11 cellular contexts compared by ENCODE assay signal in genomic region chr1:89126602-89127001, GRCh38. TPM values are rescaled to one million over a fixed set of nuclear protein-coding genes. Genes with fewer than 3 reads are reported as not detected.
DNase-seq lines count a peak whose midpoint lies in the region; ATAC-seq and TF ChIP-seq lines count a peak whose summit lies in the region.
"Had no signal": no experiment of that assay in that cellular context is flagged by ENCODE, and none has a peak within 500 bp of the region (broad histone marks: within the 10 kb centered on the region; RNA-seq: fewer than 3 reads in every experiment).

No MANE protein-coding gene starts in this region.

- H3K9me3 ChIP-seq in esophagus (ENCODE audit: control insufficient read depth in 2 of 2, insufficient read depth in 1 of 2, low read depth in 1 of 2, low read length in 1 of 2) (no peaks in the 10 kb centered on the region), skeletal muscle satellite cell (replicated peaks; ENCODE audit: low read length) (no peaks in the 10 kb centered on the region), MM.1S (replicated peaks; ENCODE audit: insufficient read depth, low read length) (no peaks in the 10 kb centered on the region), SJCRH30 (replicated peaks) (no peaks in the 10 kb centered on the region)

- peak overlapping the region; percentile 87 for H3K4me3 Mint-ChIP-seq in activated B cell treated with CpG ODN at 0.5 μM for 24 hours
- H3K4me3 Mint-ChIP-seq: endodermal cell had no signal

- H3K9ac ChIP-seq in skeletal muscle satellite cell (ENCODE audit: low read depth, low read length) (no peak overlapping the region), MM.1S (ENCODE audit: low read length) (no peak overlapping the region)

- H2AFZ ChIP-seq in MM.1S (ENCODE audit: low read length): no peak overlapping the region

- CTCF ChIA-PET in activated B cell treated with CpG ODN at 0.5 μM for 24 hours (lab: Charles Lee): interaction anchor here (0.7 to 2.7 kb wide), 3 partner anchors 41 to 232 kb away, joined by 3 to 6 read pairs (median 3); no protein-coding TSS in a partner anchor

- POLR2A ChIA-PET in activated B cell treated with CpG ODN at 0.5 μM for 24 hours (lab: Charles Lee): interaction anchor here (1.0 to 1.9 kb wide), 4 partner anchors 10 to 75 kb away, joined by 3 to 6 read pairs (median 4); no protein-coding TSS in a partner anchor

- peaks cover 2% of the 10 kb centered on the region for H3K9me3 Mint-ChIP-seq in activated B cell treated with CpG ODN at 0.5 μM for 24 hours

- H3K27ac Mint-ChIP-seq in activated B cell treated with CpG ODN at 0.5 μM for 24 hours: peak overlapping the region; percentile 92

- H3F3A ChIP-seq in MM.1S (ENCODE audit: insufficient read depth, low read length): no peaks in the 10 kb centered on the region

- H3K27me3 ChIP-seq in esophagus (ENCODE audit: control insufficient read depth in 1 of 2, insufficient read depth in 2 of 2, low read length in 2 of 2) (no peaks in the 10 kb centered on the region), skeletal muscle satellite cell (ENCODE audit: control insufficient read depth, insufficient read depth, low read length) (no peaks in the 10 kb centered on the region), MM.1S (replicated peaks; ENCODE audit: insufficient read depth, low read length) (no peaks in the 10 kb centered on the region), SJCRH30 (no peaks in the 10 kb centered on the region; the same call in 1 of the 2 replicates)

- 55 to 60% methylated on average over 5 of the region's 5 CpGs for WGBS in esophagus, 2 donors

- no peaks in the 10 kb centered on the region for H4K20me1 ChIP-seq in MM.1S (ENCODE audit: insufficient read depth, low read length)

- DNase-seq in activated B cell treated with CpG ODN at 0.5 μM for 24 hours (no peak), GM19238 (ENCODE audit: insufficient read length, low spot score) (no peak), MM.1S (no peak), SJCRH30 (no peak), mucosa of gallbladder (ENCODE audit: low spot score) (no peak)
- DNase-seq: endodermal cell, NCI-H510A treated with DMSO at 0.1 percent for 48 hours had no signal

- peaks cover 64% of the 10 kb centered on the region for H3K4me1 Mint-ChIP-seq in activated B cell treated with CpG ODN at 0.5 μM for 24 hours
- H3K4me1 Mint-ChIP-seq: endodermal cell had no signal

- H3K36me3 ChIP-seq in esophagus (ENCODE audit: control insufficient read depth in 2 of 2, insufficient read depth in 2 of 2, low read length in 1 of 2) (peaks cover 0 to under 1% of the 10 kb centered on the region in 2 donors), skeletal muscle satellite cell (ENCODE audit: insufficient read depth, low read length) (no peaks in the 10 kb centered on the region), MM.1S (replicated peaks; ENCODE audit: insufficient read depth, low read length) (no peaks in the 10 kb centered on the region), SJCRH30 (no peaks in the 10 kb centered on the region)

- no peaks in the 10 kb centered on the region for H3K9me2 ChIP-seq in MM.1S (replicated peaks; ENCODE audit: insufficient read depth, low read length)

- peaks cover 3% of the 10 kb centered on the region for H3K36me3 Mint-ChIP-seq in activated B cell treated with CpG ODN at 0.5 μM for 24 hours (ENCODE audit: low read depth)

- no peaks in the 10 kb centered on the region for H3K27me3 Mint-ChIP-seq in activated B cell treated with CpG ODN at 0.5 μM for 24 hours

- peak overlapping the region; percentile 59; the same call in 1 of the 2 replicates for H3K4me3 ChIP-seq in GM08714 (ENCODE audit: low read length)
- no peak overlapping the region for H3K4me3 ChIP-seq in esophagus (ENCODE audit: low read depth in 1 of 2, low read length in 2 of 2)
- H3K4me3 ChIP-seq in skeletal muscle satellite cell (ENCODE audit: low read length): no peak overlapping the region
- no peak overlapping the region for H3K4me3 ChIP-seq in MM.1S (ENCODE audit: low read length)
- no peak overlapping the region for H3K4me3 ChIP-seq in SJCRH30

- H3K4me2 ChIP-seq in skeletal muscle satellite cell (ENCODE audit: low read length) (peak overlapping the region; percentile 78), MM.1S (ENCODE audit: low read depth, low read length) (no peak overlapping the region)

- peaks cover 0 to 5% of the 10 kb centered on the region in 2 donors for H3K4me1 ChIP-seq in esophagus (ENCODE audit: control insufficient read depth in 2 of 2, insufficient read depth in 2 of 2, low read length in 1 of 2)
- peaks cover 14% of the 10 kb centered on the region for H3K4me1 ChIP-seq in skeletal muscle satellite cell (ENCODE audit: control insufficient read depth, insufficient read depth, low read length)
- peaks cover 10% of the 10 kb centered on the region for H3K4me1 ChIP-seq in MM.1S (ENCODE audit: low read length)
- no peaks in the 10 kb centered on the region; the same call in 1 of the 2 replicates for H3K4me1 ChIP-seq in SJCRH30

- ATAC-seq in activated B cell treated with CpG ODN at 0.5 μM for 24 hours (ENCODE audit: low read depth): no peak

- no peaks in the 10 kb centered on the region for H3K79me2 ChIP-seq in MM.1S (ENCODE audit: low read length)

- peak overlapping the region; percentile 71 to 79 for H3K27ac ChIP-seq in esophagus (ENCODE audit: low read depth in 2 of 2, low read length in 1 of 2)
- H3K27ac ChIP-seq in MM.1S (ENCODE audit: low read length): no peak overlapping the region
- H3K27ac ChIP-seq in SJCRH30: no peak overlapping the region

- intact Hi-C loops in activated B cell treated with CpG ODN at 0.5 μM for 24 hours (cut with micrococcal nuclease): loop anchor here (2.0 kb wide), 1 partner anchor 72 kb away; the partner anchor contains the start of gene GBP4

- TF ChIP-seq CTCF in activated B cell treated with CpG ODN at 0.5 μM for 24 hours (IDR thresholded peaks at IDR 0.05) (no peak), MM.1S (IDR thresholded peaks at IDR 0.05; ENCODE audit: low read length) (no peak)

RNA-seq across cellular contexts. Expression of gene GBP2, which starts 0.7 kb away (rescaled TPM):
- total RNA-seq in activated B cell treated with CpG ODN at 0.5 μM for 24 hours: 24.4 and 26.7 TPM in 2 replicates
- polyA plus RNA-seq in esophagus: 10 to 100 TPM; 43.8 to 88.1 TPM
- 2.3 and 3.9 TPM in 2 replicates for total RNA-seq in skeletal muscle satellite cell (2012; rRNA removed)
- 0.47 and 0.51 TPM in 2 replicates for total RNA-seq in SJCRH30 (2014; rRNA removed; shearing (Covaris generic))
- total RNA-seq in mucosa of gallbladder: 67.8 TPM
- total RNA-seq: endodermal cell, G401 had no signal

RNA-seq across cellular contexts. Expression of gene GBP7, which starts 49.2 kb away (rescaled TPM):
- not detected in 2 replicates for total RNA-seq in activated B cell treated with CpG ODN at 0.5 μM for 24 hours
- not detected for polyA plus RNA-seq in esophagus
- total RNA-seq in skeletal muscle satellite cell (2012; rRNA removed): not detected in 2 replicates
- not detected in 2 replicates for total RNA-seq in SJCRH30 (2014; rRNA removed; shearing (Covaris generic))
- not detected for total RNA-seq in mucosa of gallbladder
- total RNA-seq: endodermal cell, G401 had no signal

Comparison
In these comparisons a context has a peak if more than half of its experiments do, and no peak if none do; other contexts are left out.
1. H3K27ac ChIP-seq: peak in esophagus (2 of 2); none in MM.1S (single experiment) and SJCRH30 (single experiment).
2. RNA of gene GBP2, which starts 0.7 kb away (total RNA-seq): 67.8 TPM in mucosa of gallbladder (single experiment) and 24.4 to 26.7 TPM in activated B cell treated with CpG ODN at 0.5 μM for 24 hours; 0.47 to 0.51 TPM in SJCRH30; every median in the first group is over 10 times any median in the second.